20 cellular contexts compared by ENCODE assay signal in genomic region chr1:29712275-29712633, GRCh38.
DNase-seq lines count a peak whose midpoint lies in the region; ATAC-seq lines count a peak whose summit lies in the region.
"Had no signal": no experiment of that assay in that cellular context is flagged by ENCODE, and none has a peak within 500 bp of the region (broad histone marks: within the 10 kb centered on the region; RNA-seq: fewer than 3 reads in every experiment).

No MANE protein-coding gene starts in this region.

- H3K4me3 Mint-ChIP-seq in activated CD4-positive, alpha-beta T cell treated with anti-CD3 and anti-CD28 coated beads, Interleukin-2, amount 10 ng/mL, durations not matched to agents 7 days and 5 days: no peak overlapping the region
- H3K4me3 Mint-ChIP-seq in activated CD4-positive, alpha-beta memory T cell treated with anti-CD3 and anti-CD28 coated beads for 36 hours: no peak overlapping the region
- H3K4me3 Mint-ChIP-seq: CD4-positive, alpha-beta memory T cell; stimulated activated memory B cell treated with anti-CD40 and anti-IgM and Interleukin-4, amounts not matched to agents 10 μg/mL and 1 μg/mL and 100 μg/mL, for 72 hours had no signal

- DNase-seq in activated CD4-positive, alpha-beta T cell treated with anti-CD3 and anti-CD28 coated beads, Interleukin-2, amount 10 ng/mL, durations not matched to agents 7 days and 5 days: no peak
- no peak for DNase-seq in activated CD4-positive, alpha-beta T cell treated with anti-CD3 and anti-CD28 coated beads, Interleukin-2, amount 50 U/mL, for 4 hours
- no peak for DNase-seq in GM23248
- no peak for DNase-seq in activated CD4-positive, alpha-beta memory T cell treated with anti-CD3 and anti-CD28 coated beads for 36 hours
- no peak for DNase-seq in mesenchymal stem cell
- DNase-seq in NCI-H524 (lab: John Stamatoyannopoulos, UW): no peak
- no peak for DNase-seq in NCI-H187 treated with DMSO at 0.1 percent for 48 hours (lab: John Stamatoyannopoulos, UW)
- DNase-seq: activated gamma-delta T cell; CD4-positive, alpha-beta memory T cell; DMS53; foreskin melanocyte; left cardiac atrium; NCI-H748 treated with DMSO at 0.1 percent for 48 hours; nucleus accumbens; retina; tibial artery had no signal

- H2BK15ac ChIP-seq in mesenchymal stem cell (ENCODE audit: low read depth, poor library complexity, severe bottlenecking): no peak overlapping the region

- no peaks in the 10 kb centered on the region for H3K36me3 ChIP-seq in GM23248 (ENCODE audit: low read depth)
- no peaks in the 10 kb centered on the region for H3K36me3 ChIP-seq in mesenchymal stem cell (ENCODE audit: control insufficient read depth in 1 of 2, insufficient read depth in 2 of 2, low read depth in 1 of 2, low read length in 2 of 2)
- H3K36me3 ChIP-seq: tibial artery had no signal

- H3K4me1 Mint-ChIP-seq in activated CD4-positive, alpha-beta T cell treated with anti-CD3 and anti-CD28 coated beads, Interleukin-2, amount 10 ng/mL, durations not matched to agents 7 days and 5 days: peaks cover 46% of the 10 kb centered on the region
- peaks cover 30% of the 10 kb centered on the region for H3K4me1 Mint-ChIP-seq in activated CD4-positive, alpha-beta memory T cell treated with anti-CD3 and anti-CD28 coated beads for 36 hours (ENCODE audit: low read depth)
- H3K4me1 Mint-ChIP-seq: CD4-positive, alpha-beta memory T cell; stimulated activated memory B cell treated with anti-CD40 and anti-IgM and Interleukin-4, amounts not matched to agents 10 μg/mL and 1 μg/mL and 100 μg/mL, for 72 hours had no signal

- H3K9me3 Mint-ChIP-seq in activated CD4-positive, alpha-beta T cell treated with anti-CD3 and anti-CD28 coated beads, Interleukin-2, amount 10 ng/mL, durations not matched to agents 7 days and 5 days: no peaks in the 10 kb centered on the region
- H3K9me3 Mint-ChIP-seq in activated CD4-positive, alpha-beta memory T cell treated with anti-CD3 and anti-CD28 coated beads for 36 hours: peaks cover 8% of the 10 kb centered on the region
- H3K9me3 Mint-ChIP-seq: stimulated activated memory B cell treated with anti-CD40 and anti-IgM and Interleukin-4, amounts not matched to agents 10 μg/mL and 1 μg/mL and 100 μg/mL, for 72 hours had no signal

- no peaks in the 10 kb centered on the region for H3K27me3 ChIP-seq in GM23248 (replicated peaks; ENCODE audit: insufficient read depth)
- no peaks in the 10 kb centered on the region for H3K27me3 ChIP-seq in mesenchymal stem cell (ENCODE audit: control insufficient read depth in 1 of 2, insufficient read depth in 1 of 2, low read length in 2 of 2)
- H3K27me3 ChIP-seq: tibial artery had no signal

- H3K27ac ChIP-seq in GM23248 (peak overlapping the region; percentile 23), mesenchymal stem cell (ENCODE audit: low read length, poor library complexity, severe bottlenecking) (peak overlapping the region; percentile 54)
- H3K27ac ChIP-seq: KMS-11, tibial artery had no signal

- no peak overlapping the region for H4K8ac ChIP-seq in mesenchymal stem cell (ENCODE audit: low read length)

- H3K36me3 Mint-ChIP-seq in activated CD4-positive, alpha-beta T cell treated with anti-CD3 and anti-CD28 coated beads, Interleukin-2, amount 10 ng/mL, durations not matched to agents 7 days and 5 days (ENCODE audit: low read depth): no peaks in the 10 kb centered on the region
- no peaks in the 10 kb centered on the region for H3K36me3 Mint-ChIP-seq in activated CD4-positive, alpha-beta memory T cell treated with anti-CD3 and anti-CD28 coated beads for 36 hours
- H3K36me3 Mint-ChIP-seq: CD4-positive, alpha-beta memory T cell; stimulated activated memory B cell treated with anti-CD40 and anti-IgM and Interleukin-4, amounts not matched to agents 10 μg/mL and 1 μg/mL and 100 μg/mL, for 72 hours had no signal

- H2BK120ac ChIP-seq in mesenchymal stem cell (ENCODE audit: low read depth, low read length): no peak overlapping the region

- no peak overlapping the region for H3K14ac ChIP-seq in mesenchymal stem cell (ENCODE audit: low read length in 2 of 2)

- H2BK5ac ChIP-seq in mesenchymal stem cell (ENCODE audit: low read depth, low read length, poor library complexity, severe bottlenecking): no peak overlapping the region

- no peak for ATAC-seq in GM19467 (IDR thresholded peaks at IDR 0.05; ENCODE audit: unreplicated experiment)
- ATAC-seq: left cardiac atrium; Panc1; stimulated activated memory B cell treated with anti-CD40 and anti-IgM and Interleukin-4, amounts not matched to agents 10 μg/mL and 1 μg/mL and 100 μg/mL, for 72 hours had no signal

- H3K4me3 ChIP-seq in GM23248: no peak overlapping the region
- no peak overlapping the region for H3K4me3 ChIP-seq in mesenchymal stem cell (ENCODE audit: insufficient read depth in 1 of 2, low read depth in 1 of 2, low read length in 2 of 2)
- H3K4me3 ChIP-seq: tibial artery had no signal

- no peak overlapping the region for H2AFZ ChIP-seq in GM23248
- H2AFZ ChIP-seq in mesenchymal stem cell (ENCODE audit: low read depth, low read length): no peak overlapping the region

- no peak overlapping the region for H3K4ac ChIP-seq in mesenchymal stem cell (ENCODE audit: low read depth in 1 of 2, low read length in 2 of 2)

- H4K91ac ChIP-seq in mesenchymal stem cell (ENCODE audit: low read length): no peak overlapping the region

- H3K9me3 ChIP-seq in GM23248 (ENCODE audit: low read depth): no peaks in the 10 kb centered on the region
- H3K9me3 ChIP-seq in mesenchymal stem cell (ENCODE audit: control insufficient read depth, low read length): no peaks in the 10 kb centered on the region

- H3K79me2 ChIP-seq in GM23248 (ENCODE audit: insufficient read depth): no peaks in the 10 kb centered on the region

- H3K79me1 ChIP-seq in mesenchymal stem cell (replicated peaks; ENCODE audit: low read length, poor library complexity, severe bottlenecking): no peaks in the 10 kb centered on the region

- no peak overlapping the region for H2AK5ac ChIP-seq in mesenchymal stem cell (ENCODE audit: low read length, severe bottlenecking)

- no peak overlapping the region for H3K18ac ChIP-seq in mesenchymal stem cell (ENCODE audit: low read depth in 1 of 2, low read length in 2 of 2)

- in situ Hi-C loops in GM23248 (cut with MboI): no loop called here

- no peak overlapping the region for H3K23ac ChIP-seq in mesenchymal stem cell (ENCODE audit: low read length in 2 of 2)

- POLR2A ChIA-PET in activated CD4-positive, alpha-beta T cell treated with anti-CD3 and anti-CD28 coated beads, Interleukin-2, amount 10 ng/mL, durations not matched to agents 7 days and 5 days (lab: Charles Lee): no interaction called here
- POLR2A ChIA-PET in activated CD4-positive, alpha-beta memory T cell treated with anti-CD3 and anti-CD28 coated beads for 36 hours (lab: Charles Lee): no interaction called here

- intact Hi-C loops in activated CD4-positive, alpha-beta memory T cell treated with anti-CD3 and anti-CD28 coated beads for 36 hours (cut with micrococcal nuclease): loop anchor here (1.0 to 10.0 kb wide), 2 partner anchors 24 to 747 kb away; no protein-coding TSS in a partner anchor

- H3K27me3 Mint-ChIP-seq in activated CD4-positive, alpha-beta T cell treated with anti-CD3 and anti-CD28 coated beads, Interleukin-2, amount 10 ng/mL, durations not matched to agents 7 days and 5 days: peaks cover 2% of the 10 kb centered on the region
- H3K27me3 Mint-ChIP-seq in activated CD4-positive, alpha-beta memory T cell treated with anti-CD3 and anti-CD28 coated beads for 36 hours: peaks cover 22% of the 10 kb centered on the region

- H3K4me1 ChIP-seq in GM23248 (ENCODE audit: insufficient read depth): peaks cover 52% of the 10 kb centered on the region
- peaks cover 35% of the 10 kb centered on the region for H3K4me1 ChIP-seq in mesenchymal stem cell (ENCODE audit: control insufficient read depth, insufficient read depth, low read depth, low read length)

- H2BK12ac ChIP-seq in mesenchymal stem cell (ENCODE audit: low read length in 2 of 2): no peak overlapping the region

- CTCF ChIA-PET in activated CD4-positive, alpha-beta T cell treated with anti-CD3 and anti-CD28 coated beads, Interleukin-2, amount 10 ng/mL, durations not matched to agents 7 days and 5 days (lab: Charles Lee): interaction anchor here (1.3 kb wide), 1 partner anchor 9 kb away, joined by 4 read pairs; no protein-coding TSS in a partner anchor
- CTCF ChIA-PET in activated CD4-positive, alpha-beta memory T cell treated with anti-CD3 and anti-CD28 coated beads for 36 hours (lab: Charles Lee): no interaction called here

- H3K9me2 ChIP-seq in GM23248 (ENCODE audit: insufficient read depth): no peaks in the 10 kb centered on the region

- H3K9ac ChIP-seq in GM23248 (no peak overlapping the region), mesenchymal stem cell (ENCODE audit: low read length) (no peak overlapping the region)
- H3K9ac ChIP-seq: KMS-11 had no signal

- WGBS in GM23248 (ENCODE audit: low coverage in 1 of 2, low lambda C conversion rate in 2 of 2, missing lambda C conversion rate in 2 of 2), 2 experiments: 86 to 89% methylated on average over 4 of the region's 4 CpGs
- 66% methylated on average over 3 of the region's 4 CpGs for WGBS in mesenchymal stem cell

- H3F3A ChIP-seq in GM23248 (ENCODE audit: insufficient read depth): peaks cover 42% of the 10 kb centered on the region

- H3K4me2 ChIP-seq in GM23248 (ENCODE audit: unreplicated experiment) (peak overlapping the region; percentile 63), mesenchymal stem cell (ENCODE audit: low read length, poor library complexity, severe bottlenecking) (no peak overlapping the region)
- H3K4me2 ChIP-seq: KMS-11 had no signal

- H4K20me1 ChIP-seq in GM23248 (ENCODE audit: insufficient read depth): no peaks in the 10 kb centered on the region

- peak overlapping the region; percentile 32 for H3K27ac Mint-ChIP-seq in activated CD4-positive, alpha-beta T cell treated with anti-CD3 and anti-CD28 coated beads, Interleukin-2, amount 10 ng/mL, durations not matched to agents 7 days and 5 days
- peak overlapping the region; percentile 34 for H3K27ac Mint-ChIP-seq in activated CD4-positive, alpha-beta memory T cell treated with anti-CD3 and anti-CD28 coated beads for 36 hours
- H3K27ac Mint-ChIP-seq: CD4-positive, alpha-beta memory T cell; stimulated activated memory B cell treated with anti-CD40 and anti-IgM and Interleukin-4, amounts not matched to agents 10 μg/mL and 1 μg/mL and 100 μg/mL, for 72 hours had no signal
